In the genomic region with DNA sequence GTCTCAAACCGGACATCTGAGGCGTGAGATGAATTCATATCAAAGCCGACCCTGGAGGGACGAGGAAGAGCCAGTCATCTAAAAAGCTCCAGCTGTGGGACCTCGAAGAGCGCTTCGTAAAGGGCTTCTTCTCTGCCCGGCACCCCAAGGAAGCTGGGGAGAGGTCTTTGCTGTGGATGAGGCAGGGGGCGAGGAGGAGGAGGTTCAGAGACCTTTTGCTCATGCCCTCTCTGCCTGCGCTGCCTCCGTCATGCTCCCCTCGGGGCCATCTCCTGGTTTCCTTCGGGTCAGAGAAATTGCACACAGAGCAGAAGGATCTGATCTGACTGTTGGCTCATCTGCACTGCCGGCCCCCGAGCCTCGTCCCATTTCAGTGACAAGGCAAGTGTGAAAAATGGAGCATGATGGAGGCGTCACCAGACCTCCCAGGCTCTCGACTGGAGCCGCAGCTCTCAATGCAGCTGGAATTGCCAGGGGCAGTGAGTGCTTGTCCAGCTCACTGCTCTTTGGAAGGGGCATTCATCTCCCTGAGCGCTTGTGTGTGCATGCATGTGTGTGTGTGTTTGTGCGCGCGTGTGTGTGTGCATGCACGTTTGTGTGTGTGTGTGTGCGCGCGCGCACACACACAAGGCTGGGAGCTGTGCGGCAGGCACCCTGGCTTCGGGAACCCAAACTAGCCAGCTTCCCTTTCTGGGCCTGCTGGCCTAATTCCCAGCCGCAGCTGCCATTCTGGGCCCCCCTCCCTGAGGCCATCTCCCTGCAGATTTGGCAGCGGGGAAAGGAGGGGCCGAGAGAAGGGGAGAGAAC, we compare ENCODE assay signal across 1 cellular context.
TF ChIP-seq lines count a peak whose summit lies in the region.

No MANE protein-coding gene starts in this region.

TF ChIP-seq in HCT116, 20 proteins besides CTCF, POLR2A, EP300 and RAD21 (continued from another document):
- no peak for TF ChIP-seq CEBPB (IDR thresholded peaks at IDR 0.05; ENCODE audit: low read depth)
- TF ChIP-seq ZNF274 (IDR thresholded peaks at IDR 0.05; ENCODE audit: low read depth, low read length), result no peak
- TF ChIP-seq FOSL1 (IDR thresholded peaks at IDR 0.05; ENCODE audit: low read depth), result no peak
- TF ChIP-seq SRF (IDR thresholded peaks at IDR 0.05; ENCODE audit: low read depth), result no peak
